4 cellular contexts compared by ENCODE assay signal in the genomic region with DNA sequence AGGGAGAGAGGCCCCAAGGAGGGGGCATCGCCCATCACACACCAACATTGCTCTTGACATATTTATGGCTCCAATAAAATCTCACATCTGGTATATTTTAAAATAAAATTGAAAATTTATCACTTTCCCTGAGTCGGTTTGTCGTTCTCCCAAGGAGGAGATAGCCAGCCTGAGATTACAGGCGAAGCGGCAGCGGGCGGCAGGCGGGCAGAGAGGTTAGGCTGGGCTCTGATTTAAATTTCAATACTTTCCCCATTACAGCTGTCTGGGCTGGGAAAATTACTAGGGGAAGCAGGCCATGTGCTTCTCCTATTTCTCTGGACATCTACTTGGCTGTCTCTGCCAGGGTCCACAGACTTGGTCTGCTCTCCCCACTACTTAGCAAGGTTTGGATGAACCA.
TF ChIP-seq lines count a peak whose summit lies in the region.

No MANE protein-coding gene starts in this region.

TF ChIP-seq in HEK293, 187 proteins besides CTCF, POLR2A, EP300 and RAD21:
- TF ChIP-seq ZNF335 (tag by site-specific recombination; conservative IDR thresholded peaks at IDR 0.05): 0 out of 2 replicates have a peak, but pooled peaks have one; percentile 20
- TF ChIP-seq KLF9 (tag by site-specific recombination; IDR thresholded peaks at IDR 0.05; ENCODE audit: low read depth): no peak
TF ChIP-seq in HEK293: peak in this region for 1.

TF ChIP-seq in SK-N-SH treated with all-trans-retinoic acid at 6 μM for 48 hours, 23 proteins besides CTCF, POLR2A, EP300 and RAD21:
- TF ChIP-seq TOX (CRISPR knock-in tag; IDR thresholded peaks at IDR 0.05; ENCODE audit: borderline replicate concordance) (no peak), ZFP30 (CRISPR knock-in tag; IDR thresholded peaks at IDR 0.05) (no peak), BACH2 (CRISPR knock-in tag; IDR thresholded peaks at IDR 0.05; ENCODE audit: borderline replicate concordance) (no peak), TCF4 (CRISPR knock-in tag; IDR thresholded peaks at IDR 0.05; ENCODE audit: borderline replicate concordance) (0 out of 2 replicates have a peak, but pooled peaks have one; percentile 20)
- TF ChIP-seq, protein P1, sequence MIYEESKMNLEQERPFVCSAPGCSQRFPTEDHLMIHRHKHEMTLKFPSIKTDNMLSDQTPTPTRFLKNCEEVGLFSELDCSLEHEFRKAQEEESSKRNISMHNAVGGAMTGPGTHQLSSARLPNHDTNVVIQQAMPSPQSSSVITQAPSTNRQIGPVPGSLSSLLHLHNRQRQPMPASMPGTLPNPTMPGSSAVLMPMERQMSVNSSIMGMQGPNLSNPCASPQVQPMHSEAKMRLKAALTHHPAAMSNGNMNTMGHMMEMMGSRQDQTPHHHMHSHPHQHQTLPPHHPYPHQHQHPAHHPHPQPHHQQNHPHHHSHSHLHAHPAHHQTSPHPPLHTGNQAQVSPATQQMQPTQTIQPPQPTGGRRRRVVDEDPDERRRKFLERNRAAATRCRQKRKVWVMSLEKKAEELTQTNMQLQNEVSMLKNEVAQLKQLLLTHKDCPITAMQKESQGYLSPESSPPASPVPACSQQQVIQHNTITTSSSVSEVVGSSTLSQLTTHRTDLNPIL (CRISPR knock-in tag; IDR thresholded peaks at IDR 0.05; ENCODE audit: low read depth): no peak

TF ChIP-seq in HepG2, 621 proteins besides CTCF, POLR2A, EP300 and RAD21 (continued from another document):
- TF ChIP-seq SIN3A (IDR thresholded peaks at IDR 0.05; ENCODE audit: borderline replicate concordance, low read depth, low read length): no peak

TF ChIP-seq in GM12891, 5 proteins besides CTCF, POLR2A, EP300 and RAD21:
- TF ChIP-seq TAF1 (IDR thresholded peaks at IDR 0.05; ENCODE audit: low read depth, low read length) (no peak), POLR2AphosphoS5 (IDR thresholded peaks at IDR 0.05; ENCODE audit: low read depth, low read length) (no peak), POU2F2 (IDR thresholded peaks at IDR 0.05; ENCODE audit: low read depth, low read length) (no peak), PAX5 (IDR thresholded peaks at IDR 0.05; ENCODE audit: insufficient read depth, low read length, severe bottlenecking) (no peak), SPI1 (IDR thresholded peaks at IDR 0.05; ENCODE audit: low read depth, low read length) (no peak)
